In the genomic region with DNA sequence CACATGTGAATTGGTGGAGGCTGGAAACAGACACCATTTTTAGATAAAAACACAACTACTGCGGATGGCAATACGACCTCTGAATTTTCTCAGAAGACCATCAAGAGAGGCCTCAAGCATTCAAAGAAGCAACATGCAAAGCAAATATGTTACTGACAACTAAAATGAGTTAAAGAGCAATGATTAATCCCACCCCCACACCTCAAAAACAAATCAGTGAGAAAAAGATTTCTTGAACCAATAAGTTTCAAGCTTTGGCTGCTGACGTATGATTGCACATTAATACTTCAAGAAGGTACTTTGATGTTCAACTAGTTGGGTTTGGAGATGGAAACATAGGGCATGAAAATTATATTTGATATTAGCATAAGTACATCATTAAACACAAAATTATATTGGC, we compare ENCODE assay signal across 2 cellular contexts.
TF ChIP-seq lines count a peak whose summit lies in the region.

No MANE protein-coding gene starts in this region.

TF ChIP-seq in SK-N-SH, 30 proteins besides CTCF, POLR2A, EP300 and RAD21 (continued from another document):
- TF ChIP-seq, protein P1, sequence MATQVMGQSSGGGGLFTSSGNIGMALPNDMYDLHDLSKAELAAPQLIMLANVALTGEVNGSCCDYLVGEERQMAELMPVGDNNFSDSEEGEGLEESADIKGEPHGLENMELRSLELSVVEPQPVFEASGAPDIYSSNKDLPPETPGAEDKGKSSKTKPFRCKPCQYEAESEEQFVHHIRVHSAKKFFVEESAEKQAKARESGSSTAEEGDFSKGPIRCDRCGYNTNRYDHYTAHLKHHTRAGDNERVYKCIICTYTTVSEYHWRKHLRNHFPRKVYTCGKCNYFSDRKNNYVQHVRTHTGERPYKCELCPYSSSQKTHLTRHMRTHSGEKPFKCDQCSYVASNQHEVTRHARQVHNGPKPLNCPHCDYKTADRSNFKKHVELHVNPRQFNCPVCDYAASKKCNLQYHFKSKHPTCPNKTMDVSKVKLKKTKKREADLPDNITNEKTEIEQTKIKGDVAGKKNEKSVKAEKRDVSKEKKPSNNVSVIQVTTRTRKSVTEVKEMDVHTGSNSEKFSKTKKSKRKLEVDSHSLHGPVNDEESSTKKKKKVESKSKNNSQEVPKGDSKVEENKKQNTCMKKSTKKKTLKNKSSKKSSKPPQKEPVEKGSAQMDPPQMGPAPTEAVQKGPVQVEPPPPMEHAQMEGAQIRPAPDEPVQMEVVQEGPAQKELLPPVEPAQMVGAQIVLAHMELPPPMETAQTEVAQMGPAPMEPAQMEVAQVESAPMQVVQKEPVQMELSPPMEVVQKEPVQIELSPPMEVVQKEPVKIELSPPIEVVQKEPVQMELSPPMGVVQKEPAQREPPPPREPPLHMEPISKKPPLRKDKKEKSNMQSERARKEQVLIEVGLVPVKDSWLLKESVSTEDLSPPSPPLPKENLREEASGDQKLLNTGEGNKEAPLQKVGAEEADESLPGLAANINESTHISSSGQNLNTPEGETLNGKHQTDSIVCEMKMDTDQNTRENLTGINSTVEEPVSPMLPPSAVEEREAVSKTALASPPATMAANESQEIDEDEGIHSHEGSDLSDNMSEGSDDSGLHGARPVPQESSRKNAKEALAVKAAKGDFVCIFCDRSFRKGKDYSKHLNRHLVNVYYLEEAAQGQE (IDR thresholded peaks at IDR 0.05; ENCODE audit: low read depth, low read length) = no peak
- TF ChIP-seq EZH2phosphoT487 (IDR thresholded peaks at IDR 0.05; ENCODE audit: borderline replicate concordance, low read depth) = no peak
- no peak for TF ChIP-seq FOSL2 (IDR thresholded peaks at IDR 0.05; ENCODE audit: borderline replicate concordance, low read depth)
- no peak for TF ChIP-seq SIN3A (IDR thresholded peaks at IDR 0.05; ENCODE audit: borderline replicate concordance, low read depth, low read length)

TF ChIP-seq in SK-N-SH treated with all-trans-retinoic acid at 6 μM for 48 hours, 23 proteins besides CTCF, POLR2A, EP300 and RAD21 (continued from another document):
- TF ChIP-seq, protein P2, sequence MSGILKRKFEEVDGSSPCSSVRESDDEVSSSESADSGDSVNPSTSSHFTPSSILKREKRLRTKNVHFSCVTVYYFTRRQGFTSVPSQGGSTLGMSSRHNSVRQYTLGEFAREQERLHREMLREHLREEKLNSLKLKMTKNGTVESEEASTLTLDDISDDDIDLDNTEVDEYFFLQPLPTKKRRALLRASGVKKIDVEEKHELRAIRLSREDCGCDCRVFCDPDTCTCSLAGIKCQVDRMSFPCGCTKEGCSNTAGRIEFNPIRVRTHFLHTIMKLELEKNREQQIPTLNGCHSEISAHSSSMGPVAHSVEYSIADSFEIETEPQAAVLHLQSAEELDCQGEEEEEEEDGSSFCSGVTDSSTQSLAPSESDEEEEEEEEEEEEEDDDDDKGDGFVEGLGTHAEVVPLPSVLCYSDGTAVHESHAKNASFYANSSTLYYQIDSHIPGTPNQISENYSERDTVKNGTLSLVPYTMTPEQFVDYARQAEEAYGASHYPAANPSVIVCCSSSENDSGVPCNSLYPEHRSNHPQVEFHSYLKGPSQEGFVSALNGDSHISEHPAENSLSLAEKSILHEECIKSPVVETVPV (CRISPR knock-in tag; IDR thresholded peaks at IDR 0.05) = no peak
- TF ChIP-seq, protein P3, sequence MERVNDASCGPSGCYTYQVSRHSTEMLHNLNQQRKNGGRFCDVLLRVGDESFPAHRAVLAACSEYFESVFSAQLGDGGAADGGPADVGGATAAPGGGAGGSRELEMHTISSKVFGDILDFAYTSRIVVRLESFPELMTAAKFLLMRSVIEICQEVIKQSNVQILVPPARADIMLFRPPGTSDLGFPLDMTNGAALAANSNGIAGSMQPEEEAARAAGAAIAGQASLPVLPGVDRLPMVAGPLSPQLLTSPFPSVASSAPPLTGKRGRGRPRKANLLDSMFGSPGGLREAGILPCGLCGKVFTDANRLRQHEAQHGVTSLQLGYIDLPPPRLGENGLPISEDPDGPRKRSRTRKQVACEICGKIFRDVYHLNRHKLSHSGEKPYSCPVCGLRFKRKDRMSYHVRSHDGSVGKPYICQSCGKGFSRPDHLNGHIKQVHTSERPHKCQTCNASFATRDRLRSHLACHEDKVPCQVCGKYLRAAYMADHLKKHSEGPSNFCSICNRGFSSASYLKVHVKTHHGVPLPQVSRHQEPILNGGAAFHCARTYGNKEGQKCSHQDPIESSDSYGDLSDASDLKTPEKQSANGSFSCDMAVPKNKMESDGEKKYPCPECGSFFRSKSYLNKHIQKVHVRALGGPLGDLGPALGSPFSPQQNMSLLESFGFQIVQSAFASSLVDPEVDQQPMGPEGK (CRISPR knock-in tag; IDR thresholded peaks at IDR 0.05; ENCODE audit: borderline replicate concordance) = no peak
- TF ChIP-seq OSR1 (CRISPR knock-in tag; IDR thresholded peaks at IDR 0.05) = no peak
- TF ChIP-seq TCF4 (CRISPR knock-in tag; IDR thresholded peaks at IDR 0.05; ENCODE audit: borderline replicate concordance) = no peak
- TF ChIP-seq ZFP30 (CRISPR knock-in tag; IDR thresholded peaks at IDR 0.05) = no peak
